Comparison of ENCODE assay signal across 11 cellular contexts in the genomic region with DNA sequence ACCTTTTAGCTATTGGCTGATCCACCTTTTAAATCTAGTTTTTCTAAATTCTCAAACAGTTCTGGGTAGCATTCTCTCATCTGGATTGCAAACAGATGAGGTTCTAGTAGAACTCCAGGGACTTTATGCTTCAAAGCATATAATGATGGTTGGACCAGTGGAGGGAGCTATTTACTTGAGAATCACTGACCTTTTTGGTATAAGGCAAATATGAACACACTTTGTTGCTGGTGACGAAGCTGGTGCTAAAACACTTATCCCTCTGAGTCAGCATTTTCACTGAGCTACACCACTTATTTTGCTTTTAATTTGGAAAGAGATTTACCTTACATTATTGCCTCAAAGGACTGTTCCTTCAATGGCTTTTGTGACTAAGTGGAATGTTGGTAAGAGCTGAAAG. TPM values are rescaled to one million over a fixed set of nuclear protein-coding genes. Genes with fewer than 3 reads are reported as not detected.
A peak's percentile ranks its signal among the peaks of the same experiment; 100 is the strongest.
DNase-seq lines count a peak whose midpoint lies in the region; ATAC-seq and TF ChIP-seq lines count a peak whose summit lies in the region.
"Had no signal": no experiment of that assay in that cellular context is flagged by ENCODE, and none has a peak within 500 bp of the region (broad histone marks: within the 10 kb centered on the region; RNA-seq: fewer than 3 reads in every experiment).

No MANE protein-coding gene starts in this region.

- no peak overlapping the region for H3K4me3 Mint-ChIP-seq in progenitor cell of endocrine pancreas (ENCODE audit: low read depth)
- H3K4me3 Mint-ChIP-seq: stimulated activated effector memory CD8-positive, alpha-beta T cell treated with anti-CD3 and anti-CD28 coated beads, Interleukin-12 subunit alpha, Interleukin-12 subunit beta, amount 100 ng/mL, for 72 hours had no signal

- no peaks in the 10 kb centered on the region for H3K9me3 Mint-ChIP-seq in progenitor cell of endocrine pancreas (ENCODE audit: low read depth)

- peak; percentile 61 for DNase-seq in DMS 273 (lab: John Stamatoyannopoulos, UW; ENCODE audit: unreplicated experiment)
- no peak for DNase-seq in DMS 273 treated with DMSO at 0.1 percent for 48 hours (lab: John Stamatoyannopoulos, UW)
- peak; percentile 36 for DNase-seq in NCI-H510A (lab: John Stamatoyannopoulos, UW)
- DNase-seq in dorsolateral prefrontal cortex = no peak
- no peak for DNase-seq in progenitor cell of endocrine pancreas (ENCODE audit: low spot score, unreplicated experiment)
- DNase-seq in activated T-cell treated with anti-CD3 and anti-CD28 coated beads for 4 hours = no peak
- DNase-seq: 8988T, lower lobe of right lung had no signal

- peaks cover 2% of the 10 kb centered on the region for H3K4me1 Mint-ChIP-seq in progenitor cell of endocrine pancreas (ENCODE audit: low read depth)
- H3K4me1 Mint-ChIP-seq: stimulated activated effector memory CD8-positive, alpha-beta T cell treated with anti-CD3 and anti-CD28 coated beads, Interleukin-12 subunit alpha, Interleukin-12 subunit beta, amount 100 ng/mL, for 72 hours had no signal

- no peak overlapping the region for H3K4me3 ChIP-seq in dorsolateral prefrontal cortex
- H3K4me3 ChIP-seq: lower lobe of right lung had no signal

- no peaks in the 10 kb centered on the region for H3K27me3 Mint-ChIP-seq in progenitor cell of endocrine pancreas

- intact Hi-C loops in dorsolateral prefrontal cortex (cut with DNase I) = no loop called here

- no peaks in the 10 kb centered on the region for H3K36me3 Mint-ChIP-seq in progenitor cell of endocrine pancreas (ENCODE audit: insufficient read depth)
- H3K36me3 Mint-ChIP-seq: stimulated activated effector memory CD8-positive, alpha-beta T cell treated with anti-CD3 and anti-CD28 coated beads, Interleukin-12 subunit alpha, Interleukin-12 subunit beta, amount 100 ng/mL, for 72 hours had no signal

- TF ChIP-seq CTCF in dorsolateral prefrontal cortex (IDR thresholded peaks at IDR 0.05 in 54 of 56, conservative IDR thresholded peaks at IDR 0.05 in 2 of 56; ENCODE audit: low read depth in 1 of 56, partially characterized antibody in 56 of 56) = peak in 41 of 56 donors; percentile 8 to 51 (median 32)
- peak; percentile 56 for TF ChIP-seq CTCF in progenitor cell of endocrine pancreas (IDR thresholded peaks at IDR 0.05; ENCODE audit: unreplicated experiment)

- peak overlapping the region; percentile 57 for H3K27ac Mint-ChIP-seq in progenitor cell of endocrine pancreas
- H3K27ac Mint-ChIP-seq: stimulated activated effector memory CD8-positive, alpha-beta T cell treated with anti-CD3 and anti-CD28 coated beads, Interleukin-12 subunit alpha, Interleukin-12 subunit beta, amount 100 ng/mL, for 72 hours had no signal

- no peaks in the 10 kb centered on the region for H3K27me3 ChIP-seq in dorsolateral prefrontal cortex

- no peak overlapping the region for H3K27ac ChIP-seq in dorsolateral prefrontal cortex
- H3K27ac ChIP-seq: lower lobe of right lung had no signal

- ATAC-seq in HG03457 (IDR thresholded peaks at IDR 0.05; ENCODE audit: unreplicated experiment) (no peak), HG02798 (IDR thresholded peaks at IDR 0.05; ENCODE audit: poor library complexity, unreplicated experiment) (no peak)
- ATAC-seq: stimulated activated effector memory CD8-positive, alpha-beta T cell treated with anti-CD3 and anti-CD28 coated beads, Interleukin-12 subunit alpha, Interleukin-12 subunit beta, amount 100 ng/mL, for 72 hours had no signal

RNA-seq across cellular contexts. Expression of a gene that starts 58.6 kb away (rescaled TPM):
- total RNA-seq in dorsolateral prefrontal cortex = 10 to 100 TPM; 12.1 to 62.4 (median 36.8) TPM
- not detected in 2 replicates for total RNA-seq in progenitor cell of endocrine pancreas

Comparison
In these comparisons a context has a peak if more than half of its experiments do, and no peak if none do; other contexts are left out.
1. DNase-seq: peak in DMS 273 (single experiment) and NCI-H510A (single experiment); none in DMS 273 treated with DMSO at 0.1 percent for 48 hours (single experiment), dorsolateral prefrontal cortex (0 of 10), progenitor cell of endocrine pancreas (single experiment) and activated T-cell treated with anti-CD3 and anti-CD28 coated beads for 4 hours (single experiment).
2. RNA of a gene that starts 58.6 kb away (total RNA-seq): 12.1 to 62.4 TPM in dorsolateral prefrontal cortex; not detected in progenitor cell of endocrine pancreas; every median in the first group is over 10 times any median in the second.